In genomic region chr5:68279960-68280359, GRCh38 we compare ENCODE assay signal across 14 cellular contexts.
DNase-seq lines count a peak whose midpoint lies in the region; ATAC-seq and TF ChIP-seq lines count a peak whose summit lies in the region.
"Had no signal": no experiment of that assay in that cellular context is flagged by ENCODE, and none has a peak within 500 bp of the region (broad histone marks: within the 10 kb centered on the region; RNA-seq: fewer than 3 reads in every experiment).

No MANE protein-coding gene starts in this region.

- no peaks in the 10 kb centered on the region for H3K27me3 Mint-ChIP-seq in naive thymus-derived CD4-positive, alpha-beta T cell
- H3K27me3 Mint-ChIP-seq: activated B cell treated with CpG ODN at 0.5 μM for 24 hours; stimulated activated memory B cell treated with anti-CD40 and anti-IgM and Interleukin-4, amounts not matched to agents 10 μg/mL and 1 μg/mL and 100 μg/mL, for 72 hours had no signal

- H3K27ac Mint-ChIP-seq in naive thymus-derived CD4-positive, alpha-beta T cell, result peak overlapping the region; percentile 94 to 98 (median 97)
- H3K27ac Mint-ChIP-seq: activated B cell treated with CpG ODN at 0.5 μM for 24 hours; stimulated activated memory B cell treated with anti-CD40 and anti-IgM and Interleukin-4, amounts not matched to agents 10 μg/mL and 1 μg/mL and 100 μg/mL, for 72 hours had no signal

- DNase-seq in GM12865 (ENCODE audit: low read depth) (peak; percentile 73), anterior cingulate cortex (lab: John Stamatoyannopoulos, UW) (no peak), H7 (no peak), NCI-H1436 (lab: John Stamatoyannopoulos, UW) (no peak)
- peak; percentile 32 for DNase-seq in activated effector memory CD4-positive, alpha-beta T cell treated with Interleukin-2 at 50 U/mL for 16 hours
- DNase-seq in naive thymus-derived CD4-positive, alpha-beta T cell, result peak in 8 of 9 donors; percentile 32 to 84 (median 80)
- DNase-seq: activated B cell treated with CpG ODN at 0.5 μM for 24 hours, heart left ventricle, NCI-H1417, NCI-H524 treated with DMSO at 0.1 percent for 48 hours, occipital lobe had no signal

- TF ChIP-seq CTCF in GM12865 (IDR thresholded peaks at IDR 0.05; ENCODE audit: insufficient read depth, low read depth, low read length, missing control alignments), result no peak

- H3K4me1 ChIP-seq in naive thymus-derived CD4-positive, alpha-beta T cell (ENCODE audit: control insufficient read depth in 2 of 2, insufficient read depth in 2 of 2, low read length in 2 of 2), result peaks cover 59 to 65% of the 10 kb centered on the region in 2 donors

- intact Hi-C loops in naive thymus-derived CD4-positive, alpha-beta T cell (cut with micrococcal nuclease), result loop anchor here (1.0 to 10.0 kb wide), 10 partner anchors 8 to 1973 kb away; partner anchors contain the start of gene PIK3R1 (in 2 of the 2)

- H3K36me3 Mint-ChIP-seq in naive thymus-derived CD4-positive, alpha-beta T cell, result peaks cover 13 to 65% (median 60%) of the 10 kb centered on the region in 5 donors

- H3K27ac ChIP-seq in KOPT-K1 (ENCODE audit: low read depth, low read length, poor library complexity, severe bottlenecking), result peak overlapping the region; percentile 91
- peak overlapping the region; percentile 70 for H3K27ac ChIP-seq in naive thymus-derived CD4-positive, alpha-beta T cell (ENCODE audit: low read depth, low read length)

- no peaks in the 10 kb centered on the region for H3K9me3 Mint-ChIP-seq in naive thymus-derived CD4-positive, alpha-beta T cell
- H3K9me3 Mint-ChIP-seq: activated B cell treated with CpG ODN at 0.5 μM for 24 hours; stimulated activated memory B cell treated with anti-CD40 and anti-IgM and Interleukin-4, amounts not matched to agents 10 μg/mL and 1 μg/mL and 100 μg/mL, for 72 hours had no signal

- H3K4me3 ChIP-seq in GM12865 (ENCODE audit: low read depth, low read length), result no peak overlapping the region
- H3K4me3 ChIP-seq in naive thymus-derived CD4-positive, alpha-beta T cell (ENCODE audit: low read length), result peak overlapping the region; percentile 63
- H3K4me3 ChIP-seq in H7 (ENCODE audit: insufficient read depth, low read depth, low read length), result no peak overlapping the region

- CTCF ChIA-PET in naive thymus-derived CD4-positive, alpha-beta T cell (lab: Charles Lee), result interaction anchor here (0.6 to 3.3 kb wide), 13 partner anchors 8 to 1123 kb away, joined by 3 to 21 read pairs (median 4); partner anchors contain the start of gene PIK3R1

- POLR2A ChIA-PET in naive thymus-derived CD4-positive, alpha-beta T cell (lab: Charles Lee), result interaction anchor here (0.7 to 2.3 kb wide), 14 partner anchors 10 to 1066 kb away, joined by 3 to 24 read pairs (median 4); partner anchors contain the start of gene PIK3R1

- H3K4me3 Mint-ChIP-seq in naive thymus-derived CD4-positive, alpha-beta T cell, result peak overlapping the region; percentile 84 to 95 (median 90)
- H3K4me3 Mint-ChIP-seq: activated B cell treated with CpG ODN at 0.5 μM for 24 hours; stimulated activated memory B cell treated with anti-CD40 and anti-IgM and Interleukin-4, amounts not matched to agents 10 μg/mL and 1 μg/mL and 100 μg/mL, for 72 hours had no signal

- H3K9me3 ChIP-seq in KOPT-K1 (ENCODE audit: insufficient read depth, low read length, poor library complexity, severe bottlenecking), result no peaks in the 10 kb centered on the region
- no peaks in the 10 kb centered on the region for H3K9me3 ChIP-seq in naive thymus-derived CD4-positive, alpha-beta T cell (ENCODE audit: control insufficient read depth in 2 of 3, low read length in 3 of 3)
- H3K9me3 ChIP-seq: heart left ventricle had no signal

- H3K4me1 Mint-ChIP-seq in naive thymus-derived CD4-positive, alpha-beta T cell, result peaks cover 39 to 94% (median 81%) of the 10 kb centered on the region in 7 donors

- H3K27me3 ChIP-seq in naive thymus-derived CD4-positive, alpha-beta T cell (ENCODE audit: control insufficient read depth in 2 of 2, insufficient read depth in 2 of 2, low read length in 2 of 2), result no peaks in the 10 kb centered on the region
- no peaks in the 10 kb centered on the region for H3K27me3 ChIP-seq in H7 (ENCODE audit: control insufficient read depth, insufficient read depth, low read length)
- H3K27me3 ChIP-seq: heart left ventricle had no signal

- ATAC-seq in naive thymus-derived CD4-positive, alpha-beta T cell, result peak; percentile 94
- no peak for ATAC-seq in GM19397 (IDR thresholded peaks at IDR 0.05; ENCODE audit: unreplicated experiment)
- ATAC-seq: stimulated activated memory B cell treated with anti-CD40 and anti-IgM and Interleukin-4, amounts not matched to agents 10 μg/mL and 1 μg/mL and 100 μg/mL, for 72 hours had no signal

- H3K36me3 ChIP-seq in KOPT-K1 (ENCODE audit: insufficient read depth, low read length) (peaks cover 78% of the 10 kb centered on the region), H7 (replicated peaks; ENCODE audit: control insufficient read depth, insufficient read depth, low read length) (peaks cover 6% of the 10 kb centered on the region)
- H3K36me3 ChIP-seq in naive thymus-derived CD4-positive, alpha-beta T cell (ENCODE audit: control insufficient read depth in 2 of 3, insufficient read depth in 3 of 3, low read length in 3 of 3), result peaks cover 5 to 27% (median 8%) of the 10 kb centered on the region in 3 experiments

Comparison
In these comparisons a context has a peak if more than half of its experiments do, and no peak if none do; other contexts are left out.
1. DNase-seq: peak in GM12865 (single experiment), activated effector memory CD4-positive, alpha-beta T cell treated with Interleukin-2 at 50 U/mL for 16 hours (single experiment) and naive thymus-derived CD4-positive, alpha-beta T cell (8 of 9); none in anterior cingulate cortex (0 of 58), H7 (single experiment) and NCI-H1436 (single experiment).